ENCODE assay signal across 1 cellular context in the genomic region with DNA sequence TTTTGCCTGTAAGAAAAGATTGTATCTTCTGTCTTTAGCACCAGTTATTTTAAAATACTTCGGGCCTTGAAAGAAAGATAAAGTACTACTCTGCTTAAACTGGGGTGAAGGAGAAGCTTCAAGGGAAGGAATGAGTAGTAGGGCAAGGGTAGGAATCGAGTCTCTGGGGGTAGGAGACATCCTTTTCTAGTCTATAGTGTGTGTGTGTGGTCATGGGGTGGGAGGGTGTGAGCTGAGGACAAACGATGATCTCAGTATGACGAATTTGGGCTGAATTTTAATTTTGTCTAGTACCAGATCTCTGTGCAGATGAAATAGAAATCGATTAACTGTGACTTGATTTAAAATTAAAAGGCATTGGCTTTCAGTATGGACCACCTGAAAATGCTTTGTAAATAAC.
TF ChIP-seq lines count a peak whose summit lies in the region.

No MANE protein-coding gene starts in this region.

TF ChIP-seq in SK-N-SH, 30 proteins besides CTCF, POLR2A, EP300 and RAD21 (continued from another document):
- TF ChIP-seq, protein P1, sequence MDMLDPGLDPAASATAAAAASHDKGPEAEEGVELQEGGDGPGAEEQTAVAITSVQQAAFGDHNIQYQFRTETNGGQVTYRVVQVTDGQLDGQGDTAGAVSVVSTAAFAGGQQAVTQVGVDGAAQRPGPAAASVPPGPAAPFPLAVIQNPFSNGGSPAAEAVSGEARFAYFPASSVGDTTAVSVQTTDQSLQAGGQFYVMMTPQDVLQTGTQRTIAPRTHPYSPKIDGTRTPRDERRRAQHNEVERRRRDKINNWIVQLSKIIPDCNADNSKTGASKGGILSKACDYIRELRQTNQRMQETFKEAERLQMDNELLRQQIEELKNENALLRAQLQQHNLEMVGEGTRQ (IDR thresholded peaks at IDR 0.05; ENCODE audit: borderline replicate concordance, low read depth, low read length) = no peak
- TF ChIP-seq EZH2phosphoT487 (IDR thresholded peaks at IDR 0.05; ENCODE audit: borderline replicate concordance, low read depth) (no peak), MEF2A (IDR thresholded peaks at IDR 0.05; ENCODE audit: borderline replicate concordance, low read depth) (no peak), TCF12 (IDR thresholded peaks at IDR 0.05) (no peak), RFX5 (IDR thresholded peaks at IDR 0.05; ENCODE audit: low read length) (no peak), CHD2 (IDR thresholded peaks at IDR 0.05; ENCODE audit: low read length, partially characterized antibody) (no peak), RXRA (IDR thresholded peaks at IDR 0.05; ENCODE audit: borderline replicate concordance, low read depth) (no peak), SIN3A (IDR thresholded peaks at IDR 0.05; ENCODE audit: borderline replicate concordance, low read depth, low read length) (no peak), YY1 (IDR thresholded peaks at IDR 0.05; ENCODE audit: low read depth) (no peak)
- TF ChIP-seq, protein P2, sequence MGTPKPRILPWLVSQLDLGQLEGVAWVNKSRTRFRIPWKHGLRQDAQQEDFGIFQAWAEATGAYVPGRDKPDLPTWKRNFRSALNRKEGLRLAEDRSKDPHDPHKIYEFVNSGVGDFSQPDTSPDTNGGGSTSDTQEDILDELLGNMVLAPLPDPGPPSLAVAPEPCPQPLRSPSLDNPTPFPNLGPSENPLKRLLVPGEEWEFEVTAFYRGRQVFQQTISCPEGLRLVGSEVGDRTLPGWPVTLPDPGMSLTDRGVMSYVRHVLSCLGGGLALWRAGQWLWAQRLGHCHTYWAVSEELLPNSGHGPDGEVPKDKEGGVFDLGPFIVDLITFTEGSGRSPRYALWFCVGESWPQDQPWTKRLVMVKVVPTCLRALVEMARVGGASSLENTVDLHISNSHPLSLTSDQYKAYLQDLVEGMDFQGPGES (IDR thresholded peaks at IDR 0.05; ENCODE audit: low read depth, low read length) = no peak
- TF ChIP-seq, protein P3, sequence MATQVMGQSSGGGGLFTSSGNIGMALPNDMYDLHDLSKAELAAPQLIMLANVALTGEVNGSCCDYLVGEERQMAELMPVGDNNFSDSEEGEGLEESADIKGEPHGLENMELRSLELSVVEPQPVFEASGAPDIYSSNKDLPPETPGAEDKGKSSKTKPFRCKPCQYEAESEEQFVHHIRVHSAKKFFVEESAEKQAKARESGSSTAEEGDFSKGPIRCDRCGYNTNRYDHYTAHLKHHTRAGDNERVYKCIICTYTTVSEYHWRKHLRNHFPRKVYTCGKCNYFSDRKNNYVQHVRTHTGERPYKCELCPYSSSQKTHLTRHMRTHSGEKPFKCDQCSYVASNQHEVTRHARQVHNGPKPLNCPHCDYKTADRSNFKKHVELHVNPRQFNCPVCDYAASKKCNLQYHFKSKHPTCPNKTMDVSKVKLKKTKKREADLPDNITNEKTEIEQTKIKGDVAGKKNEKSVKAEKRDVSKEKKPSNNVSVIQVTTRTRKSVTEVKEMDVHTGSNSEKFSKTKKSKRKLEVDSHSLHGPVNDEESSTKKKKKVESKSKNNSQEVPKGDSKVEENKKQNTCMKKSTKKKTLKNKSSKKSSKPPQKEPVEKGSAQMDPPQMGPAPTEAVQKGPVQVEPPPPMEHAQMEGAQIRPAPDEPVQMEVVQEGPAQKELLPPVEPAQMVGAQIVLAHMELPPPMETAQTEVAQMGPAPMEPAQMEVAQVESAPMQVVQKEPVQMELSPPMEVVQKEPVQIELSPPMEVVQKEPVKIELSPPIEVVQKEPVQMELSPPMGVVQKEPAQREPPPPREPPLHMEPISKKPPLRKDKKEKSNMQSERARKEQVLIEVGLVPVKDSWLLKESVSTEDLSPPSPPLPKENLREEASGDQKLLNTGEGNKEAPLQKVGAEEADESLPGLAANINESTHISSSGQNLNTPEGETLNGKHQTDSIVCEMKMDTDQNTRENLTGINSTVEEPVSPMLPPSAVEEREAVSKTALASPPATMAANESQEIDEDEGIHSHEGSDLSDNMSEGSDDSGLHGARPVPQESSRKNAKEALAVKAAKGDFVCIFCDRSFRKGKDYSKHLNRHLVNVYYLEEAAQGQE (IDR thresholded peaks at IDR 0.05; ENCODE audit: low read depth, low read length) = no peak
- TF ChIP-seq, protein P4, sequence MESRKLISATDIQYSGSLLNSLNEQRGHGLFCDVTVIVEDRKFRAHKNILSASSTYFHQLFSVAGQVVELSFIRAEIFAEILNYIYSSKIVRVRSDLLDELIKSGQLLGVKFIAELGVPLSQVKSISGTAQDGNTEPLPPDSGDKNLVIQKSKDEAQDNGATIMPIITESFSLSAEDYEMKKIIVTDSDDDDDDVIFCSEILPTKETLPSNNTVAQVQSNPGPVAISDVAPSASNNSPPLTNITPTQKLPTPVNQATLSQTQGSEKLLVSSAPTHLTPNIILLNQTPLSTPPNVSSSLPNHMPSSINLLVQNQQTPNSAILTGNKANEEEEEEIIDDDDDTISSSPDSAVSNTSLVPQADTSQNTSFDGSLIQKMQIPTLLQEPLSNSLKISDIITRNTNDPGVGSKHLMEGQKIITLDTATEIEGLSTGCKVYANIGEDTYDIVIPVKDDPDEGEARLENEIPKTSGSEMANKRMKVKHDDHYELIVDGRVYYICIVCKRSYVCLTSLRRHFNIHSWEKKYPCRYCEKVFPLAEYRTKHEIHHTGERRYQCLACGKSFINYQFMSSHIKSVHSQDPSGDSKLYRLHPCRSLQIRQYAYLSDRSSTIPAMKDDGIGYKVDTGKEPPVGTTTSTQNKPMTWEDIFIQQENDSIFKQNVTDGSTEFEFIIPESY (IDR thresholded peaks at IDR 0.05; ENCODE audit: borderline replicate concordance, low read depth) = no peak
- TF ChIP-seq, protein P5, sequence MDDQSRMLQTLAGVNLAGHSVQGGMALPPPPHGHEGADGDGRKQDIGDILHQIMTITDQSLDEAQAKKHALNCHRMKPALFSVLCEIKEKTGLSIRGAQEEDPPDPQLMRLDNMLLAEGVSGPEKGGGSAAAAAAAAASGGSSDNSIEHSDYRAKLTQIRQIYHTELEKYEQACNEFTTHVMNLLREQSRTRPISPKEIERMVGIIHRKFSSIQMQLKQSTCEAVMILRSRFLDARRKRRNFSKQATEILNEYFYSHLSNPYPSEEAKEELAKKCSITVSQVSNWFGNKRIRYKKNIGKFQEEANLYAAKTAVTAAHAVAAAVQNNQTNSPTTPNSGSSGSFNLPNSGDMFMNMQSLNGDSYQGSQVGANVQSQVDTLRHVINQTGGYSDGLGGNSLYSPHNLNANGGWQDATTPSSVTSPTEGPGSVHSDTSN (IDR thresholded peaks at IDR 0.05) = no peak
